ENCODE assay signal across 8 cellular contexts in the genomic region with DNA sequence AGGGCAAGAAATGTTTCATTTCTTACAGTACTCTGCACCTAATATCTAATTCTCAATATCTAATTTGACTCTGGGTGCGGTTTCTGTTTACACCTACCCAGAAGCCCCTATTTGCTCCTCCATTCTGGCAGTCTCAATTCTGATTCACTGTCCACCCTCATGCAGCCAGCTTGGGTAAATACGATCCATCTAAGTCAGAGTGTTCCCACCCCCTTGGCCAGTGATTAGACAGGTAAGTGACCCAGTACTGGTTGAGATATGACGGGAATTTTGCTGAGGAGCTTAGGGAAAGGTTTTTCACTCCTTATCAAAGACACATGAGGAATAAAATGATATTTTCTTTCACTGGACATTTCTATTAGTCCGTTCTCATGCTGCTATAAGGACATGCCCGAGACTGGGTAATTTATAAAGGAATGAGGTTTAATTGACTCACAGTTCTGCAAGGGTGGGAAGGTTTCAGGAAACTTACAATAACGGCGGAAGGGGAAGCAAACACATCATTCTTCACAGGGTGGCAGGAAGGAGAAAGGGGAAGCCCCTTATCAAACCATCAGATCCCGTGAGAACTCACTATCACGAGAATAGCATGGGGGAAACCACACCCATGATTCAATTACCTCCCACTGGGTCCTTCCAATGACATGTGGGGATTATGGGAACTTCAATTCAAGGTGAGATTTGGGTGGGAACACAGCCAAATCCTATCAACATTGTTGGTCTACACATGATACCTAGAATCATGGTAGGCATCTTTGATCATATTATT. TPM values are rescaled to one million over a fixed set of nuclear protein-coding genes. Genes with fewer than 3 reads are reported as not detected.
DNase-seq lines count a peak whose midpoint lies in the region; ATAC-seq and TF ChIP-seq lines count a peak whose summit lies in the region.
"Had no signal": no experiment of that assay in that cellular context is flagged by ENCODE, and none has a peak within 500 bp of the region (broad histone marks: within the 10 kb centered on the region; RNA-seq: fewer than 3 reads in every experiment).

No MANE protein-coding gene starts in this region.

- H3K4me1 ChIP-seq in BE2C = peaks cover 4% of the 10 kb centered on the region

- H3K4me1 Mint-ChIP-seq in activated naive CD8-positive, alpha-beta T cell treated with anti-CD3 and anti-CD28 coated beads, Interleukin-2, amount 50 U/mL, for 24 hours = peaks cover 47% of the 10 kb centered on the region

- DNase-seq in BE2C (no peak), MV-4-11 (lab: John Stamatoyannopoulos, UW) (peak; percentile 5), NCI-H1436 treated with DMSO at 0.1 percent for 48 hours (lab: John Stamatoyannopoulos, UW) (no peak)
- peak; percentile 27 for DNase-seq in activated naive CD8-positive, alpha-beta T cell treated with anti-CD3 and anti-CD28 coated beads, Interleukin-2, amount 50 U/mL, for 24 hours
- DNase-seq: cortex of kidney had no signal

- H3K9me3 ChIP-seq in BE2C = no peaks in the 10 kb centered on the region
- H3K9me3 ChIP-seq: neutrophil had no signal

- no peaks in the 10 kb centered on the region for H3K27me3 Mint-ChIP-seq in activated naive CD8-positive, alpha-beta T cell treated with anti-CD3 and anti-CD28 coated beads, Interleukin-2, amount 50 U/mL, for 24 hours

- no peak for TF ChIP-seq CTCF in BE2C (IDR thresholded peaks at IDR 0.05; ENCODE audit: low read depth, low read length)

- no peaks in the 10 kb centered on the region for H3K27me3 ChIP-seq in BE2C
- H3K27me3 ChIP-seq: neutrophil had no signal

- H3K27ac Mint-ChIP-seq in activated naive CD8-positive, alpha-beta T cell treated with anti-CD3 and anti-CD28 coated beads, Interleukin-2, amount 50 U/mL, for 24 hours = peak overlapping the region; percentile 75

- peak overlapping the region; percentile 14; the same call in 1 of the 2 replicates for H3K4me3 ChIP-seq in BE2C (ENCODE audit: low read depth, low read length)

- H3K36me3 ChIP-seq in BE2C = peaks cover 28% of the 10 kb centered on the region

- peaks cover 3% of the 10 kb centered on the region for H3K9me3 Mint-ChIP-seq in activated naive CD8-positive, alpha-beta T cell treated with anti-CD3 and anti-CD28 coated beads, Interleukin-2, amount 50 U/mL, for 24 hours

- ATAC-seq in activated naive CD8-positive, alpha-beta T cell treated with anti-CD3 and anti-CD28 coated beads, Interleukin-2, amount 50 U/mL, for 24 hours = peak; percentile 72
- no peak for ATAC-seq in HG03354 (IDR thresholded peaks at IDR 0.05; ENCODE audit: poor library complexity, severe bottlenecking, unreplicated experiment)
- ATAC-seq in HG03342 (IDR thresholded peaks at IDR 0.05; ENCODE audit: unreplicated experiment) = no peak

- H3K36me3 Mint-ChIP-seq in activated naive CD8-positive, alpha-beta T cell treated with anti-CD3 and anti-CD28 coated beads, Interleukin-2, amount 50 U/mL, for 24 hours (ENCODE audit: low read depth) = peaks cover 38% of the 10 kb centered on the region

- no peak overlapping the region for H3K4me3 Mint-ChIP-seq in activated naive CD8-positive, alpha-beta T cell treated with anti-CD3 and anti-CD28 coated beads, Interleukin-2, amount 50 U/mL, for 24 hours

RNA-seq across cellular contexts. Expression of a gene that starts 29.4 kb away (rescaled TPM):
- polyA plus RNA-seq in BE2C (2012; ENCODE audit: insufficient read depth, insufficient read length, low read depth) = 68.3 TPM

RNA-seq across cellular contexts. Expression of a gene that starts 33.9 kb away (rescaled TPM):
- polyA plus RNA-seq in BE2C (2012; ENCODE audit: insufficient read depth, insufficient read length, low read depth) = 6.8 TPM

RNA-seq across cellular contexts. Expression of a gene that starts 41.5 kb away (rescaled TPM):
- polyA plus RNA-seq in BE2C (2012; ENCODE audit: insufficient read depth, insufficient read length, low read depth) = not detected

Comparison
In these comparisons a context has a peak if more than half of its experiments do, and no peak if none do; other contexts are left out.
1. DNase-seq: peak in MV-4-11 (single experiment) and activated naive CD8-positive, alpha-beta T cell treated with anti-CD3 and anti-CD28 coated beads, Interleukin-2, amount 50 U/mL, for 24 hours (single experiment); none in BE2C (single experiment) and NCI-H1436 treated with DMSO at 0.1 percent for 48 hours (single experiment).